19 cellular contexts compared by ENCODE assay signal in genomic region chr17:956905-957304, GRCh38. TPM values are rescaled to one million over a fixed set of nuclear protein-coding genes. Genes with fewer than 3 reads are reported as not detected.
A peak's percentile ranks its signal among the peaks of the same experiment; 100 is the strongest.
DNase-seq lines count a peak whose midpoint lies in the region; ATAC-seq and TF ChIP-seq lines count a peak whose summit lies in the region.
"Had no signal": no experiment of that assay in that cellular context is flagged by ENCODE, and none has a peak within 500 bp of the region (broad histone marks: within the 10 kb centered on the region; RNA-seq: fewer than 3 reads in every experiment).

No MANE protein-coding gene starts in this region.

- CTCF ChIA-PET in PC-3 (lab: Charles Lee): interaction anchor here (0.8 kb wide), 1 partner anchor 24 kb away, joined by 3 read pairs; no protein-coding TSS in a partner anchor

- BruUV-seq in PC-3 (replicated peaks; lab: Mats Ljungman, UMichigan): no TSS peak

- in situ Hi-C loops in gastrocnemius medialis (cut with MboI; ENCODE audit: low sequenced_read_pairs in 4 of 4): no loop called here

- H3K9ac ChIP-seq in PC-3 (ENCODE audit: low read length): no peak overlapping the region

- no peak for TF ChIP-seq EP300 in esophagus muscularis mucosa (IDR thresholded peaks at IDR 0.05)

- no peaks in the 10 kb centered on the region for H3K36me3 ChIP-seq in PC-3 (ENCODE audit: low read depth, low read length)
- no peaks in the 10 kb centered on the region for H3K36me3 ChIP-seq in esophagus muscularis mucosa
- H3K36me3 ChIP-seq in gastrocnemius medialis: no peaks in the 10 kb centered on the region
- H3K36me3 ChIP-seq in BE2C: no peaks in the 10 kb centered on the region
- H3K36me3 ChIP-seq: left ventricle myocardium inferior, neutrophil, tibial nerve had no signal

- POLR2A ChIA-PET in PC-3 (lab: Charles Lee; ENCODE audit: unreplicated experiment): no interaction called here

- no peaks in the 10 kb centered on the region for H3K79me2 ChIP-seq in PC-3 (ENCODE audit: low read length)

- H4K20me1 ChIP-seq in PC-3 (ENCODE audit: low read length): no peaks in the 10 kb centered on the region

- peak; percentile 55 for ATAC-seq in PC-3
- ATAC-seq in gastrocnemius medialis: peak; percentile 8 to 32
- no peak for ATAC-seq in GM18498 (IDR thresholded peaks at IDR 0.05; ENCODE audit: unreplicated experiment)
- ATAC-seq: activated T-cell treated with anti-CD3 and anti-CD28 coated beads, Interleukin-2, amount 50 U/mL, for 72 hours; T-helper 17 cell had no signal

- 56% methylated on average over 8 of the region's 8 CpGs for WGBS in esophagus muscularis mucosa

- no peak overlapping the region for H3K4me2 ChIP-seq in PC-3 (ENCODE audit: low read length)

- TF ChIP-seq CTCF in PC-3 (conservative IDR thresholded peaks at IDR 0.05; ENCODE audit: low read depth, low read length) (no peak), esophagus muscularis mucosa (IDR thresholded peaks at IDR 0.05) (no peak), gastrocnemius medialis (IDR thresholded peaks at IDR 0.05 in 4 of 5, conservative IDR thresholded peaks at IDR 0.05 in 1 of 5) (no peak), BE2C (IDR thresholded peaks at IDR 0.05; ENCODE audit: low read depth, low read length) (no peak)

- H3K4me1 ChIP-seq in PC-3 (ENCODE audit: insufficient read depth, low read length): no peaks in the 10 kb centered on the region; the same call in 1 of the 2 replicates
- peaks cover 8 to 58% (median 46%) of the 10 kb centered on the region in 4 donors for H3K4me1 ChIP-seq in esophagus muscularis mucosa
- peaks cover 20 to 27% of the 10 kb centered on the region in 2 donors for H3K4me1 ChIP-seq in gastrocnemius medialis
- no peaks in the 10 kb centered on the region for H3K4me1 ChIP-seq in BE2C

- no peak overlapping the region for H3K27ac ChIP-seq in PC-3 (ENCODE audit: low read length)
- H3K27ac ChIP-seq in esophagus muscularis mucosa (replicated peaks in 1 of 4): peak overlapping the region; percentile 78 to 90 (median 82)
- peak overlapping the region; percentile 87 to 91 (median 88) for H3K27ac ChIP-seq in gastrocnemius medialis
- H3K27ac ChIP-seq: left ventricle myocardium inferior, neutrophil, tibial nerve had no signal

- H3F3A ChIP-seq in PC-3 (ENCODE audit: low read length, unreplicated experiment): no peaks in the 10 kb centered on the region

- H3K27me3 ChIP-seq in PC-3 (ENCODE audit: low read length) (no peaks in the 10 kb centered on the region), esophagus muscularis mucosa (no peaks in the 10 kb centered on the region), gastrocnemius medialis (no peaks in the 10 kb centered on the region), BE2C (peaks cover 7% of the 10 kb centered on the region)

- H3K4me3 ChIP-seq in PC-3 (ENCODE audit: low read length) (no peak overlapping the region), esophagus muscularis mucosa (no peak overlapping the region), gastrocnemius medialis (no peak overlapping the region), BE2C (ENCODE audit: low read depth, low read length) (no peak overlapping the region)
- H3K4me3 ChIP-seq: left ventricle myocardium inferior, tibial nerve had no signal

- DNase-seq in NCI-H2107 treated with DMSO at 0.1 percent for 48 hours (lab: John Stamatoyannopoulos, UW; ENCODE audit: unreplicated experiment) (peak; percentile 12), NCI-H2107 (lab: John Stamatoyannopoulos, UW) (no peak), PC-3 (peak; percentile 45), esophagus muscularis mucosa (ENCODE audit: extremely low spot score) (no peak), gastrocnemius medialis (peak; percentile 16 to 35), HCEC 1CT (no peak), BE2C (no peak)
- DNase-seq: activated CD4-positive, alpha-beta T cell treated with anti-CD3 and anti-CD28 coated beads, Interleukin-2, amount 50 U/mL, for 1 hour; activated T-cell treated with anti-CD3 and anti-CD28 coated beads, Interleukin-2, amount 50 U/mL, for 72 hours; anterior cingulate cortex; CD8-positive, alpha-beta memory T cell; effector CD4-positive, alpha-beta T cell; left ventricle myocardium inferior; NCI-H2171; stimulated activated CD4-positive, alpha-beta T cell treated with anti-CD3 and anti-CD28 coated beads, Interleukin-15, amount 100 ng/mL, for 24 hours; T-helper 17 cell had no signal

- TF ChIP-seq POLR2A in esophagus muscularis mucosa (IDR thresholded peaks at IDR 0.05; ENCODE audit: low read depth) (no peak), gastrocnemius medialis (IDR thresholded peaks at IDR 0.05) (no peak)

- intact Hi-C loops in PC-3 (cut with micrococcal nuclease) (no loop called here), esophagus muscularis mucosa (cut with DNase I) (no loop called here), gastrocnemius medialis (cut with DNase I; ENCODE audit: low total_unique reads) (no loop called here)

- H3K9me2 ChIP-seq in PC-3 (replicated peaks; ENCODE audit: low read length): no peaks in the 10 kb centered on the region

- H2AFZ ChIP-seq in PC-3 (ENCODE audit: low read length): no peak overlapping the region

- H3K9me3 ChIP-seq in PC-3 (ENCODE audit: low read length) (no peaks in the 10 kb centered on the region), esophagus muscularis mucosa (no peaks in the 10 kb centered on the region), gastrocnemius medialis (no peaks in the 10 kb centered on the region), BE2C (no peaks in the 10 kb centered on the region)
- H3K9me3 ChIP-seq: left ventricle myocardium inferior, neutrophil, tibial nerve had no signal

RNA-seq across cellular contexts. Expression of gene NXN, which starts 22.7 kb away (rescaled TPM):
- 20.8 and 25.6 TPM in 2 replicates for total RNA-seq in PC-3 (2014; rRNA removed)
- 10 to 100 TPM; 37.0 to 65.6 (median 49.8) TPM for total RNA-seq in esophagus muscularis mucosa
- total RNA-seq in gastrocnemius medialis: 10 to 100 TPM; 55.6 to 86.4 (median 62.7) TPM
- 11.4 TPM for polyA plus RNA-seq in BE2C (2012; ENCODE audit: insufficient read depth, insufficient read length, low read depth)

RNA-seq across cellular contexts. Expression of gene TIMM22, which starts 40.0 kb away (rescaled TPM):
- total RNA-seq in PC-3 (2014; rRNA removed) (17.2 and 17.7 TPM in 2 replicates), esophagus muscularis mucosa (10 to 100 TPM; 14.1 to 17.9 (median 15.8) TPM), gastrocnemius medialis (10 to 100 TPM; 14.4 to 16.1 (median 15.3) TPM)
- polyA plus RNA-seq in BE2C (2012; ENCODE audit: insufficient read depth, insufficient read length, low read depth): 16.4 TPM

Comparison
In these comparisons a context has a peak if more than half of its experiments do, and no peak if none do; other contexts are left out.
1. DNase-seq: peak in NCI-H2107 treated with DMSO at 0.1 percent for 48 hours (single experiment), PC-3 (single experiment) and gastrocnemius medialis (2 of 2); none in NCI-H2107 (single experiment), esophagus muscularis mucosa (single experiment), HCEC 1CT (single experiment) and BE2C (single experiment).